ENCODE assay signal across 1 cellular context in genomic region chr3:105367406-105368213, GRCh38.
TF ChIP-seq lines count a peak whose summit lies in the region.

No MANE protein-coding gene starts in this region.

TF ChIP-seq in IMR-90, 13 proteins besides CTCF, POLR2A, EP300 and RAD21 (continued from another document):
- TF ChIP-seq MAZ (IDR thresholded peaks at IDR 0.05; ENCODE audit: borderline replicate concordance, low read depth, low read length) (no peak; the same call in none of the 2 replicates), CEBPB (IDR thresholded peaks at IDR 0.05; ENCODE audit: low read depth, low read length) (peak; percentile 43; the same call in 1 of the 2 replicates), MXI1 (IDR thresholded peaks at IDR 0.05; ENCODE audit: borderline replicate concordance, low read depth, low read length) (no peak), RCOR1 (IDR thresholded peaks at IDR 0.05; ENCODE audit: insufficient replicate concordance, low read length) (no peak), BHLHE40 (IDR thresholded peaks at IDR 0.05; ENCODE audit: low read depth, low read length) (no peak)
TF ChIP-seq in IMR-90: peak in this region for 1.
